ENCODE assay signal across 14 cellular contexts in genomic region chr2:27316655-27317412, GRCh38. TPM values are rescaled to one million over a fixed set of nuclear protein-coding genes. Genes with fewer than 3 reads are reported as not detected.
DNase-seq lines count a peak whose midpoint lies in the region; ATAC-seq and TF ChIP-seq lines count a peak whose summit lies in the region.
"Had no signal": no experiment of that assay in that cellular context is flagged by ENCODE, and none has a peak within 500 bp of the region (broad histone marks: within the 10 kb centered on the region; RNA-seq: fewer than 3 reads in every experiment).

No MANE protein-coding gene starts in this region.

- BruUV-seq in MCF 10A (replicated peaks; lab: Mats Ljungman, UMichigan) (no TSS peak), mammary epithelial cell (replicated peaks; lab: Mats Ljungman, UMichigan) (no TSS peak)

- CTCF ChIA-PET in MCF 10A (lab: Yijun Ruan, JAX) (interaction anchor here (2.9 to 3.1 kb wide), 2 partner anchors 14 kb away, joined by 16 to 17 read pairs; no protein-coding TSS in a partner anchor), mammary epithelial cell (lab: Charles Lee; ENCODE audit: low non-redundant PET) (no interaction called here)

- H3K27ac ChIP-seq in mammary epithelial cell (ENCODE audit: insufficient read depth, low read depth, low read length) (no peak overlapping the region), gastrocnemius medialis (peak overlapping the region; percentile 2 to 59 (median 47))
- H3K27ac ChIP-seq: SJSA1 had no signal

- POLR2A ChIA-PET in MCF 10A (lab: Yijun Ruan, JAX): interaction anchor here (1.2 kb wide), 1 partner anchor 13 kb away, joined by 4 read pairs; no protein-coding TSS in a partner anchor

- H3K36me3 ChIP-seq in mammary epithelial cell (ENCODE audit: insufficient read depth, low read length) (no peaks in the 10 kb centered on the region), gastrocnemius medialis (no peaks in the 10 kb centered on the region), H7 (replicated peaks; ENCODE audit: control insufficient read depth, insufficient read depth, low read length) (no peaks in the 10 kb centered on the region)

- ATAC-seq in gastrocnemius medialis: peak in 1 of 2 donors; percentile 12

- WGBS in mammary epithelial cell (ENCODE audit: low coverage, missing lambda C conversion rate): 89% methylated on average over 7 of the region's 12 CpGs

- TF ChIP-seq POLR2A in gastrocnemius medialis (IDR thresholded peaks at IDR 0.05): no peak

- H3K27ac Mint-ChIP-seq in MCF 10A (ENCODE audit: low read depth, unreplicated experiment): no peak overlapping the region
- H3K27ac Mint-ChIP-seq: activated CD4-positive, alpha-beta memory T cell treated with anti-CD3 and anti-CD28 coated beads, Interleukin-2, amount 10 ng/mL, durations not matched to agents 7 days and 5 days had no signal

- H3K9me3 Mint-ChIP-seq in MCF 10A (ENCODE audit: unreplicated experiment): no peaks in the 10 kb centered on the region
- H3K9me3 Mint-ChIP-seq: activated CD4-positive, alpha-beta memory T cell treated with anti-CD3 and anti-CD28 coated beads, Interleukin-2, amount 10 ng/mL, durations not matched to agents 7 days and 5 days had no signal

- dilution Hi-C loops in mammary epithelial cell (cut with HindIII; ENCODE audit: low sequenced_read_pairs): loop anchor here (5.0 kb wide), 1 partner anchor 80 kb away; no protein-coding TSS in a partner anchor

- H3K4me2 ChIP-seq in mammary epithelial cell (ENCODE audit: insufficient read depth, low read depth, low read length): no peak overlapping the region

- H3K4me3 Mint-ChIP-seq in MCF 10A (ENCODE audit: unreplicated experiment): no peak overlapping the region
- H3K4me3 Mint-ChIP-seq: activated CD4-positive, alpha-beta memory T cell treated with anti-CD3 and anti-CD28 coated beads, Interleukin-2, amount 10 ng/mL, durations not matched to agents 7 days and 5 days had no signal

- H3K36me3 Mint-ChIP-seq in MCF 10A (ENCODE audit: insufficient read depth, unreplicated experiment): peaks cover 32% of the 10 kb centered on the region

- no peaks in the 10 kb centered on the region for H4K20me1 ChIP-seq in mammary epithelial cell (ENCODE audit: insufficient read depth, low read length)

- H3K79me2 ChIP-seq in mammary epithelial cell (ENCODE audit: insufficient read depth, low read length): peaks cover under 1% of the 10 kb centered on the region

- DNase-seq in MCF 10A (ENCODE audit: unreplicated experiment) (peak; percentile 74), mammary epithelial cell (no peak), NCI-H510A treated with DMSO at 0.1 percent for 48 hours (lab: John Stamatoyannopoulos, UW) (peak; percentile 75), fibroblast of mammary gland (ENCODE audit: low read depth) (peak; percentile 72), gastrocnemius medialis (peak; percentile 57 to 88), H7 (no peak), HPDE6-E6E7 (ENCODE audit: extremely low spot score) (no peak)
- DNase-seq in stimulated activated naive CD4-positive, alpha-beta T cell treated with Interleukin-2 at 50 U/mL for 16 hours (lab: John Stamatoyannopoulos, UW): no peak
- DNase-seq: activated CD4-positive, alpha-beta memory T cell treated with anti-CD3 and anti-CD28 coated beads, Interleukin-2, amount 10 ng/mL, durations not matched to agents 7 days and 5 days; Caco-2; NCI-H1436 had no signal

- H3K9me3 ChIP-seq in mammary epithelial cell (replicated peaks; ENCODE audit: insufficient read depth, low read length) (no peaks in the 10 kb centered on the region), gastrocnemius medialis (no peaks in the 10 kb centered on the region)
- H3K9me3 ChIP-seq: Caco-2, SJSA1 had no signal

- H3K4me1 ChIP-seq in mammary epithelial cell (ENCODE audit: insufficient read depth, low read length) (peaks cover 13% of the 10 kb centered on the region), gastrocnemius medialis (peaks cover 42 to 43% of the 10 kb centered on the region in 2 donors)

- no peak for TF ChIP-seq CTCF in MCF 10A (IDR thresholded peaks at IDR 0.05; ENCODE audit: unreplicated experiment)
- TF ChIP-seq CTCF in mammary epithelial cell (conservative IDR thresholded peaks at IDR 0.05 in 1 of 2, IDR thresholded peaks at IDR 0.05 in 1 of 2; ENCODE audit: extremely low read depth in 1 of 2, insufficient read depth in 1 of 2, low read depth in 1 of 2, low read length in 2 of 2): no peak
- TF ChIP-seq CTCF in fibroblast of mammary gland (conservative IDR thresholded peaks at IDR 0.05; ENCODE audit: control insufficient read depth, insufficient read depth, low read depth, low read length): no peak
- TF ChIP-seq CTCF in gastrocnemius medialis (IDR thresholded peaks at IDR 0.05 in 4 of 5, conservative IDR thresholded peaks at IDR 0.05 in 1 of 5): no peak

- H3K4me3 ChIP-seq in mammary epithelial cell (replicated peaks in 1 of 3; ENCODE audit: insufficient read depth in 1 of 3, low read depth in 2 of 3, low read length in 3 of 3) (no peak overlapping the region), fibroblast of mammary gland (ENCODE audit: control insufficient read depth, low read depth, low read length) (no peak overlapping the region), gastrocnemius medialis (no peak overlapping the region), H7 (ENCODE audit: insufficient read depth, low read depth, low read length) (no peak overlapping the region)
- H3K4me3 ChIP-seq: SJSA1 had no signal

- no peak overlapping the region for H3K9ac ChIP-seq in mammary epithelial cell (ENCODE audit: insufficient read depth, low read length)

- H2AFZ ChIP-seq in mammary epithelial cell (ENCODE audit: low read depth, low read length): no peak overlapping the region

- in situ Hi-C loops in mammary epithelial cell (cut with MboI; ENCODE audit: low sequenced_read_pairs in 2 of 2) (no loop called here), gastrocnemius medialis (cut with MboI; ENCODE audit: low sequenced_read_pairs in 4 of 4) (no loop called here)

- H3K27me3 Mint-ChIP-seq in MCF 10A (ENCODE audit: insufficient read depth, unreplicated experiment): no peaks in the 10 kb centered on the region
- H3K27me3 Mint-ChIP-seq: activated CD4-positive, alpha-beta memory T cell treated with anti-CD3 and anti-CD28 coated beads, Interleukin-2, amount 10 ng/mL, durations not matched to agents 7 days and 5 days had no signal

- intact Hi-C loops in MCF 10A (cut with micrococcal nuclease) (no loop called here), mammary epithelial cell (cut with micrococcal nuclease) (no loop called here), gastrocnemius medialis (cut with DNase I; ENCODE audit: low total_unique reads) (no loop called here)

- H3K27me3 ChIP-seq in mammary epithelial cell (ENCODE audit: insufficient read depth, low read length): no peaks in the 10 kb centered on the region
- H3K27me3 ChIP-seq in gastrocnemius medialis: no peaks in the 10 kb centered on the region
- H3K27me3 ChIP-seq in H7 (ENCODE audit: control insufficient read depth, insufficient read depth, low read length): no peaks in the 10 kb centered on the region
- H3K27me3 ChIP-seq: SJSA1 had no signal

- peaks cover 12% of the 10 kb centered on the region for H3K4me1 Mint-ChIP-seq in MCF 10A (ENCODE audit: insufficient read depth, unreplicated experiment)

RNA-seq across cellular contexts. Expression of gene MPV17, which starts 6.1 kb away (rescaled TPM):
- total RNA-seq in MCF 10A (2022) (104 and 114 TPM in 2 replicates), mammary epithelial cell (10 to 100 TPM; 37.2 to 69.1 TPM), gastrocnemius medialis (10 to 100 TPM in 3 of 4 donors, 1 to 10 TPM in 1; 9.9 to 16.0 (median 11.5) TPM)
- 143 TPM for polyA plus RNA-seq in mammary epithelial cell
- polyA minus RNA-seq in mammary epithelial cell: 168 TPM
- total RNA-seq in H7 (2014; rRNA removed; shearing (Covaris generic)): 53.8 and 60.8 TPM in 2 replicates

RNA-seq across cellular contexts. Expression of gene UCN, which starts 8.6 kb away (rescaled TPM):
- total RNA-seq in MCF 10A (2022) (7.9 and 9.5 TPM in 2 replicates), mammary epithelial cell (under 1 TPM; 0.33 to 0.40 TPM), gastrocnemius medialis (not detected)
- polyA plus RNA-seq in mammary epithelial cell: 0.23 TPM
- polyA minus RNA-seq in mammary epithelial cell: not detected
- 0.66 TPM in 1 of 2 replicates, not detected in the other for total RNA-seq in H7 (2014; rRNA removed; shearing (Covaris generic))
- total RNA-seq: Caco-2 had no signal

RNA-seq across cellular contexts. Expression of gene TRIM54, which starts 34.6 kb away (rescaled TPM):
- total RNA-seq in MCF 10A (2022) (not detected in 2 replicates), mammary epithelial cell (not detected), gastrocnemius medialis (100 to 1,000 TPM; 219 to 554 (median 427) TPM)
- polyA plus RNA-seq in mammary epithelial cell: not detected
- not detected for polyA minus RNA-seq in mammary epithelial cell
- total RNA-seq in H7 (2014; rRNA removed; shearing (Covaris generic)): 3.4 and 5.5 TPM in 2 replicates
- total RNA-seq: astrocyte, mesenteric fat pad, SJSA1 had no signal

RNA-seq across cellular contexts. Expression of gene GTF3C2, which starts 39.7 kb away (rescaled TPM):
- total RNA-seq in MCF 10A (2022) (47.5 and 47.8 TPM in 2 replicates), mammary epithelial cell (10 to 100 TPM; 26.7 to 55.5 TPM), gastrocnemius medialis (10 to 100 TPM; 25.3 to 45.6 (median 40.5) TPM)
- 49.5 TPM for polyA plus RNA-seq in mammary epithelial cell
- polyA minus RNA-seq in mammary epithelial cell: 56.9 TPM
- 147 and 152 TPM in 2 replicates for total RNA-seq in H7 (2014; rRNA removed; shearing (Covaris generic))

RNA-seq across cellular contexts. Expression of gene DNAJC5G, which starts 41.6 kb away (rescaled TPM):
- total RNA-seq in MCF 10A (2022) (not detected in 2 replicates), mammary epithelial cell (not detected), gastrocnemius medialis (not detected)
- not detected for polyA plus RNA-seq in mammary epithelial cell
- not detected for polyA minus RNA-seq in mammary epithelial cell
- total RNA-seq in H7 (2014; rRNA removed; shearing (Covaris generic)): not detected in 2 replicates
- total RNA-seq: activated CD4-positive, alpha-beta memory T cell treated with anti-CD3 and anti-CD28 coated beads, Interleukin-2, amount 10 ng/mL, durations not matched to agents 7 days and 5 days; astrocyte; mesenteric fat pad; SJSA1 had no signal

Comparison
In these comparisons a context has a peak if more than half of its experiments do, and no peak if none do; other contexts are left out.
1. DNase-seq: peak in MCF 10A (single experiment), NCI-H510A treated with DMSO at 0.1 percent for 48 hours (single experiment), fibroblast of mammary gland (single experiment) and gastrocnemius medialis (2 of 2); none in mammary epithelial cell (single experiment), stimulated activated naive CD4-positive, alpha-beta T cell treated with Interleukin-2 at 50 U/mL for 16 hours (single experiment), H7 (single experiment) and HPDE6-E6E7 (single experiment).
2. RNA of gene TRIM54, which starts 34.6 kb away (total RNA-seq): 219 to 554 TPM in gastrocnemius medialis; 3.4 to 5.5 TPM in H7, not detected in MCF 10A and not detected in mammary epithelial cell; every median in the first group is over 10 times any median in the second.